ENCODE assay signal across 18 cellular contexts in the genomic region with DNA sequence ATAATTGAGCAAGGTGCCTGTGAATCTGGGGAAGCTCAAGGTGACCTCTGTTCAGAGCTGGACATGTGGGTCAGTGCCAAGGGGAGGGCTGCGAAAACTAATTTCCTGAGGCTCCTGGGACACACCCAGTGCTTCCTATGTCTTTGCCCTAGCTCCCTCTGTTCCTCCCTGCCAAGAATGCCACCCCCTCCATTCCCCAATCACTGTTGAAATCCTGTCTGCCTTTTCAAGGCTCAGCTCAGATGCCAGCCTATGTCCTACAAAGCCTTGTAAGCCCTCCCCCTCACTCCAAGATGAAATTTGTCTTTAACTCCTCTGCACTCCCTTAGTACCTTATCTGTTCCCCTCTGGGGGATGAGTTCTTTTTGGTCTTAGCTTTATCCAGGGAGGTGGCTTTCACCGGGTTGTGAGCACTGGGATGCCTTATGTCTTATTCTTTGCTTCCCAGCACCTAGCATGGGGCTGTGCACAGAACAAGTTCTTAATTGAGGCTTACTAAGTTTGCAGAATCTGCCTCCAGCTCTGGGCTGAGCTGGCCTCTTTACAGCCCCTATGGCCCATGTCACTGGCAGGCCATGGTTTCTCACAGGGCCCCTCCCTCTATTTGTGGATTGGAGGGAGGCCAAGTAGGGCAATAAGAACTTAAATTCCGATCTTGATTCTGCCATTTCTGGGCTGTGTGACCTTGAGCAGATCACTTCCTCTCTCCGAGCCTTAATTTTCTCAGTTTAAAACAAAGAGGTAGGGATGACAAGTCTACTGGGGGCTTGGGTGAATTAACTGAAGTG. TPM values are rescaled to one million over a fixed set of nuclear protein-coding genes. Genes with fewer than 3 reads are reported as not detected.
DNase-seq lines count a peak whose midpoint lies in the region; ATAC-seq and TF ChIP-seq lines count a peak whose summit lies in the region.
"Had no signal": no experiment of that assay in that cellular context is flagged by ENCODE, and none has a peak within 500 bp of the region (broad histone marks: within the 10 kb centered on the region; RNA-seq: fewer than 3 reads in every experiment).

No MANE protein-coding gene starts in this region.

- peak overlapping the region; percentile 38 for H3K27ac Mint-ChIP-seq in Caco-2 (ENCODE audit: unreplicated experiment)
- H3K27ac Mint-ChIP-seq in activated CD4-positive, alpha-beta memory T cell treated with anti-CD3 and anti-CD28 coated beads, Interleukin-2, amount 10 ng/mL, durations not matched to agents 7 days and 5 days = no peak overlapping the region
- H3K27ac Mint-ChIP-seq: activated CD4-positive, alpha-beta T cell treated with anti-CD3 and anti-CD28 coated beads, Interleukin-2, amount 10 ng/mL, durations not matched to agents 24 days and 14 days; activated naive CD8-positive, alpha-beta T cell treated with anti-CD3 and anti-CD28 coated beads, Interleukin-2, amount 50 U/mL, for 24 hours; B cell had no signal

- H3K4me1 ChIP-seq in Caco-2 (peaks cover 47% of the 10 kb centered on the region), OCI-LY3 (ENCODE audit: low read length) (peaks cover 64% of the 10 kb centered on the region)

- H3K4me1 Mint-ChIP-seq in Caco-2 (ENCODE audit: low read depth, unreplicated experiment) = peaks cover 19% of the 10 kb centered on the region
- peaks cover 2% of the 10 kb centered on the region for H3K4me1 Mint-ChIP-seq in activated CD4-positive, alpha-beta memory T cell treated with anti-CD3 and anti-CD28 coated beads, Interleukin-2, amount 10 ng/mL, durations not matched to agents 7 days and 5 days
- H3K4me1 Mint-ChIP-seq: activated CD4-positive, alpha-beta T cell treated with anti-CD3 and anti-CD28 coated beads, Interleukin-2, amount 10 ng/mL, durations not matched to agents 24 days and 14 days; activated naive CD8-positive, alpha-beta T cell treated with anti-CD3 and anti-CD28 coated beads, Interleukin-2, amount 50 U/mL, for 24 hours had no signal

- CTCF ChIA-PET in Caco-2 (lab: Charles Lee) = interaction anchor here (0.6 to 2.2 kb wide), 7 partner anchors 18 to 349 kb away, joined by 3 to 8 read pairs (median 6); no protein-coding TSS in a partner anchor
- CTCF ChIA-PET in activated CD4-positive, alpha-beta memory T cell treated with anti-CD3 and anti-CD28 coated beads, Interleukin-2, amount 10 ng/mL, durations not matched to agents 7 days and 5 days (lab: Charles Lee) = interaction anchor here (0.8 kb wide), 1 partner anchor 110 kb away, joined by 4 read pairs; no protein-coding TSS in a partner anchor

- no peak overlapping the region for H3K4me3 Mint-ChIP-seq in Caco-2 (ENCODE audit: unreplicated experiment)
- H3K4me3 Mint-ChIP-seq in activated CD4-positive, alpha-beta memory T cell treated with anti-CD3 and anti-CD28 coated beads, Interleukin-2, amount 10 ng/mL, durations not matched to agents 7 days and 5 days = no peak overlapping the region
- H3K4me3 Mint-ChIP-seq: activated CD4-positive, alpha-beta T cell treated with anti-CD3 and anti-CD28 coated beads, Interleukin-2, amount 10 ng/mL, durations not matched to agents 24 days and 14 days; activated naive CD8-positive, alpha-beta T cell treated with anti-CD3 and anti-CD28 coated beads, Interleukin-2, amount 50 U/mL, for 24 hours; activated T-cell treated with anti-CD3 and anti-CD28 coated beads, Interleukin-2, amount 50 U/mL, for 4 hours; B cell; naive B cell had no signal

- no peaks in the 10 kb centered on the region for H3K9me3 Mint-ChIP-seq in Caco-2 (ENCODE audit: unreplicated experiment)
- no peaks in the 10 kb centered on the region for H3K9me3 Mint-ChIP-seq in activated CD4-positive, alpha-beta memory T cell treated with anti-CD3 and anti-CD28 coated beads, Interleukin-2, amount 10 ng/mL, durations not matched to agents 7 days and 5 days
- H3K9me3 Mint-ChIP-seq: activated CD4-positive, alpha-beta T cell treated with anti-CD3 and anti-CD28 coated beads, Interleukin-2, amount 10 ng/mL, durations not matched to agents 24 days and 14 days; activated naive CD8-positive, alpha-beta T cell treated with anti-CD3 and anti-CD28 coated beads, Interleukin-2, amount 50 U/mL, for 24 hours; activated T-cell treated with anti-CD3 and anti-CD28 coated beads, Interleukin-2, amount 50 U/mL, for 4 hours; naive B cell had no signal

- H3K36me3 Mint-ChIP-seq in Caco-2 (ENCODE audit: insufficient read depth, unreplicated experiment) = peaks cover 20% of the 10 kb centered on the region
- H3K36me3 Mint-ChIP-seq in activated CD4-positive, alpha-beta memory T cell treated with anti-CD3 and anti-CD28 coated beads, Interleukin-2, amount 10 ng/mL, durations not matched to agents 7 days and 5 days (ENCODE audit: low read depth) = no peaks in the 10 kb centered on the region
- H3K36me3 Mint-ChIP-seq: naive B cell had no signal

- no peaks in the 10 kb centered on the region for H3K36me3 ChIP-seq in Caco-2 (ENCODE audit: control insufficient read depth, insufficient read depth, low read length)
- H3K36me3 ChIP-seq in OCI-LY3 (replicated peaks; ENCODE audit: low read depth, low read length) = no peaks in the 10 kb centered on the region

- H2AFZ ChIP-seq in OCI-LY3 (ENCODE audit: low read depth, low read length) = no peak overlapping the region

- no peak for DNase-seq in Caco-2
- peak; percentile 7 for DNase-seq in fibroblast of gingiva (ENCODE audit: low read depth)
- DNase-seq in putamen (ENCODE audit: low spot score) = peak; percentile 83
- DNase-seq in activated CD4-positive, alpha-beta memory T cell treated with anti-CD3 and anti-CD28 coated beads, Interleukin-2, amount 10 ng/mL, durations not matched to agents 7 days and 5 days = no peak
- DNase-seq: activated CD4-positive, alpha-beta T cell treated with anti-CD3 and anti-CD28 coated beads, Interleukin-2, amount 10 ng/mL, durations not matched to agents 24 days and 14 days; activated naive CD8-positive, alpha-beta T cell treated with anti-CD3 and anti-CD28 coated beads, Interleukin-2, amount 50 U/mL, for 24 hours; activated T-cell treated with anti-CD3 and anti-CD28 coated beads, Interleukin-2, amount 50 U/mL, for 4 hours; cerebellar nuclear complex; DND-41; naive B cell; NCI-H2081 treated with DMSO at 0.1 percent for 48 hours; stimulated activated naive CD4-positive, alpha-beta T cell had no signal

- peak overlapping the region; percentile 16; the same call in 1 of the 2 replicates for H3K4me2 ChIP-seq in OCI-LY3 (ENCODE audit: low read length)

- H3K4me3 ChIP-seq in Caco-2 (ENCODE audit: low read depth, low read length) (no peak overlapping the region), OCI-LY3 (ENCODE audit: low read length) (no peak overlapping the region)

- ATAC-seq in HG03095 (IDR thresholded peaks at IDR 0.05; ENCODE audit: unreplicated experiment) (no peak), HG03039 (IDR thresholded peaks at IDR 0.05; ENCODE audit: unreplicated experiment) (no peak), HG03139 (IDR thresholded peaks at IDR 0.05; ENCODE audit: unreplicated experiment) (no peak)
- ATAC-seq: activated naive CD8-positive, alpha-beta T cell treated with anti-CD3 and anti-CD28 coated beads, Interleukin-2, amount 50 U/mL, for 24 hours; activated T-cell treated with anti-CD3 and anti-CD28 coated beads, Interleukin-2, amount 50 U/mL, for 4 hours; esophagus mucosa had no signal

- H3K9me3 ChIP-seq in Caco-2 (no peaks in the 10 kb centered on the region), OCI-LY3 (ENCODE audit: insufficient read depth, low read length) (no peaks in the 10 kb centered on the region)

- POLR2A ChIA-PET in Caco-2 (lab: Charles Lee) = interaction anchor here (0.6 to 1.0 kb wide), 3 partner anchors 11 to 149 kb away, joined by 3 read pairs; a partner anchor contains a TSS
- POLR2A ChIA-PET in activated CD4-positive, alpha-beta memory T cell treated with anti-CD3 and anti-CD28 coated beads, Interleukin-2, amount 10 ng/mL, durations not matched to agents 7 days and 5 days (lab: Charles Lee) = interaction anchor here (1.0 kb wide), 1 partner anchor 59 kb away, joined by 3 read pairs; no protein-coding TSS in a partner anchor

- H4K20me1 ChIP-seq in OCI-LY3 (ENCODE audit: insufficient read depth, low read length) = no peaks in the 10 kb centered on the region

- no peak overlapping the region for H3K27ac ChIP-seq in OCI-LY3 (ENCODE audit: low read length)

- H3K27me3 ChIP-seq in Caco-2 (replicated peaks; ENCODE audit: control insufficient read depth, insufficient read depth, low read length) (no peaks in the 10 kb centered on the region), OCI-LY3 (ENCODE audit: low read depth, low read length) (no peaks in the 10 kb centered on the region)

- no peak for TF ChIP-seq CTCF in Caco-2 (IDR thresholded peaks at IDR 0.05; ENCODE audit: insufficient read depth in 1 of 2, low read depth in 1 of 2, low read length in 1 of 2, severe bottlenecking in 1 of 2, unreplicated experiment in 1 of 2)
- no peak for TF ChIP-seq CTCF in OCI-LY3 (IDR thresholded peaks at IDR 0.05; ENCODE audit: low read depth, low read length)

- no TSS peak for BruUV-seq in Caco-2 (replicated peaks; lab: Mats Ljungman, UMichigan)

- H3K79me2 ChIP-seq in OCI-LY3 (ENCODE audit: low read length) = no peaks in the 10 kb centered on the region

- no peaks in the 10 kb centered on the region for H3K27me3 Mint-ChIP-seq in Caco-2 (ENCODE audit: insufficient read depth, unreplicated experiment)
- no peaks in the 10 kb centered on the region for H3K27me3 Mint-ChIP-seq in activated CD4-positive, alpha-beta memory T cell treated with anti-CD3 and anti-CD28 coated beads, Interleukin-2, amount 10 ng/mL, durations not matched to agents 7 days and 5 days
- H3K27me3 Mint-ChIP-seq: activated naive CD8-positive, alpha-beta T cell treated with anti-CD3 and anti-CD28 coated beads, Interleukin-2, amount 50 U/mL, for 24 hours; B cell had no signal

- intact Hi-C loops in Caco-2 (cut with micrococcal nuclease; ENCODE audit: unreplicated experiment) = no loop called here

- no peak overlapping the region for H3K9ac ChIP-seq in OCI-LY3 (ENCODE audit: low read length)

RNA-seq across cellular contexts. Expression of a gene that starts 51.5 kb away (rescaled TPM):
- total RNA-seq in Caco-2 (2022) = 129 and 137 TPM in 2 replicates
- total RNA-seq in activated CD4-positive, alpha-beta memory T cell treated with anti-CD3 and anti-CD28 coated beads, Interleukin-2, amount 10 ng/mL, durations not matched to agents 7 days and 5 days = under 1 TPM in 1 of 2 experiments, not detected in 1; 0.20 TPM

Comparison
In these comparisons a context has a peak if more than half of its experiments do, and no peak if none do; other contexts are left out.
1. DNase-seq: peak in fibroblast of gingiva (single experiment) and putamen (single experiment); none in Caco-2 (0 of 2) and activated CD4-positive, alpha-beta memory T cell treated with anti-CD3 and anti-CD28 coated beads, Interleukin-2, amount 10 ng/mL, durations not matched to agents 7 days and 5 days (single experiment).
2. RNA of a gene that starts 51.5 kb away (total RNA-seq): 129 to 137 TPM in Caco-2; 0.20 TPM in activated CD4-positive, alpha-beta memory T cell treated with anti-CD3 and anti-CD28 coated beads, Interleukin-2, amount 10 ng/mL, durations not matched to agents 7 days and 5 days; every median in the first group is over 100 times any median in the second.